Comparison of ENCODE assay signal across 17 cellular contexts in genomic region chr1:172351347-172351746, GRCh38.
DNase-seq lines count a peak whose midpoint lies in the region; TF ChIP-seq lines count a peak whose summit lies in the region.
"Had no signal": no experiment of that assay in that cellular context is flagged by ENCODE, and none has a peak within 500 bp of the region (broad histone marks: within the 10 kb centered on the region; RNA-seq: fewer than 3 reads in every experiment).

No MANE protein-coding gene starts in this region.

- intact Hi-C loops in Calu3 (cut with micrococcal nuclease; ENCODE audit: unreplicated experiment), result no loop called here

- no peaks in the 10 kb centered on the region for H3K27me3 ChIP-seq in suprapubic skin

- CTCF ChIA-PET in Calu3 (lab: Charles Lee), result interaction anchor here (1.3 to 1.6 kb wide), 2 partner anchors 9 to 48 kb away, joined by 9 read pairs; no protein-coding TSS in a partner anchor

- H3K9me3 Mint-ChIP-seq in Calu3 (ENCODE audit: low read depth, unreplicated experiment), result peaks cover 3% of the 10 kb centered on the region
- peaks cover 19% of the 10 kb centered on the region for H3K9me3 Mint-ChIP-seq in nephron

- no peaks in the 10 kb centered on the region for H3K9me3 ChIP-seq in suprapubic skin
- H3K9me3 ChIP-seq: prostate gland had no signal

- TF ChIP-seq CTCF in Calu3 (IDR thresholded peaks at IDR 0.05; ENCODE audit: unreplicated experiment) (no peak), nephron (IDR thresholded peaks at IDR 0.05; ENCODE audit: unreplicated experiment in 3 of 3) (no peak), suprapubic skin (IDR thresholded peaks at IDR 0.05) (no peak)

- H3K4me3 Mint-ChIP-seq in Calu3 (ENCODE audit: low read depth, unreplicated experiment) (no peak overlapping the region), nephron (peak overlapping the region in 2 of 3 experiments; percentile 23 to 25)
- H3K4me3 Mint-ChIP-seq: CD14-positive monocyte; stimulated activated naive CD8-positive, alpha-beta T cell treated with anti-CD3 and anti-CD28 coated beads, Interleukin-15, Interleukin-2, amounts not matched to agents 100 ng/mL and 50 ng/mL, for 24 hours had no signal

- H3K27me3 Mint-ChIP-seq in Calu3 (ENCODE audit: unreplicated experiment) (no peaks in the 10 kb centered on the region), nephron (ENCODE audit: low read depth) (no peaks in the 10 kb centered on the region)
- H3K27me3 Mint-ChIP-seq: stimulated activated naive CD8-positive, alpha-beta T cell treated with anti-CD3 and anti-CD28 coated beads, Interleukin-15, Interleukin-2, amounts not matched to agents 100 ng/mL and 50 ng/mL, for 24 hours had no signal

- H3K27ac ChIP-seq in suprapubic skin, result no peak overlapping the region
- H3K27ac ChIP-seq: prostate gland had no signal

- DNase-seq in Calu3 (no peak), NCI-H69 (lab: John Stamatoyannopoulos, UW) (peak; percentile 25), dedifferentiated amniotic fluid mesenchymal stem cell (ENCODE audit: extremely low spot score) (peak; percentile 70), GM19240 (ENCODE audit: insufficient read length, low spot score) (no peak), suprapubic skin (ENCODE audit: low spot score in 2 of 2) (no peak), COR-L47 (lab: John Stamatoyannopoulos, UW) (no peak)
- DNase-seq in central memory CD4-positive, alpha-beta T cell, result no peak
- DNase-seq: activated CD4-positive, alpha-beta T cell treated with anti-CD3 and anti-CD28 coated beads, Interleukin-2, amount 50 U/mL, for 48 hours; activated effector memory CD4-positive, alpha-beta T cell treated with Interleukin-2 at 50 U/mL for 16 hours; mesendoderm; NCI-H2081 treated with DMSO at 0.1 percent for 48 hours; stimulated activated CD4-positive, alpha-beta T cell treated with anti-CD3 and anti-CD28 coated beads, Interleukin-4, amount 100 ng/mL, for 4 hours; T-helper 2 cell had no signal

- peaks cover 13% of the 10 kb centered on the region for H3K4me1 ChIP-seq in suprapubic skin
- H3K4me1 ChIP-seq: prostate gland had no signal

- no peak overlapping the region for H3K4me3 ChIP-seq in suprapubic skin
- H3K4me3 ChIP-seq: prostate gland had no signal

- no peak for TF ChIP-seq EP300 in suprapubic skin (IDR thresholded peaks at IDR 0.05)

- TF ChIP-seq POLR2A in suprapubic skin (IDR thresholded peaks at IDR 0.05), result no peak

- peaks cover 5% of the 10 kb centered on the region for H3K36me3 Mint-ChIP-seq in Calu3 (ENCODE audit: insufficient read depth, unreplicated experiment)
- H3K36me3 Mint-ChIP-seq in nephron (ENCODE audit: low read depth), result peaks cover 29% of the 10 kb centered on the region

- no peaks in the 10 kb centered on the region for H3K36me3 ChIP-seq in suprapubic skin
- H3K36me3 ChIP-seq: prostate gland had no signal

- no TSS peak for BruUV-seq in Calu3 (replicated peaks; lab: Mats Ljungman, UMichigan)

- H3K27ac Mint-ChIP-seq in Calu3 (ENCODE audit: unreplicated experiment) (peak overlapping the region; percentile 67), nephron (peak overlapping the region in 1 of 3 experiments; percentile 98)
- H3K27ac Mint-ChIP-seq: CD14-positive monocyte; stimulated activated naive CD8-positive, alpha-beta T cell treated with anti-CD3 and anti-CD28 coated beads, Interleukin-15, Interleukin-2, amounts not matched to agents 100 ng/mL and 50 ng/mL, for 24 hours had no signal

- H3K4me1 Mint-ChIP-seq in Calu3 (ENCODE audit: low read depth, unreplicated experiment), result peaks cover 59% of the 10 kb centered on the region
- peaks cover 73% of the 10 kb centered on the region for H3K4me1 Mint-ChIP-seq in nephron
- H3K4me1 Mint-ChIP-seq: CD14-positive monocyte had no signal

Comparison
In these comparisons a context has a peak if more than half of its experiments do, and no peak if none do; other contexts are left out.
1. DNase-seq: peak in NCI-H69 (single experiment) and dedifferentiated amniotic fluid mesenchymal stem cell (single experiment); none in Calu3 (single experiment), GM19240 (single experiment), central memory CD4-positive, alpha-beta T cell (single experiment), suprapubic skin (0 of 2) and COR-L47 (single experiment).